In genomic region chr17:42577532-42578281, GRCh38 we compare ENCODE assay signal across 1 cellular context.
A peak's percentile ranks its signal among the peaks of the same experiment; 100 is the strongest.
TF ChIP-seq lines count a peak whose summit lies in the region.

A gene with protein sequence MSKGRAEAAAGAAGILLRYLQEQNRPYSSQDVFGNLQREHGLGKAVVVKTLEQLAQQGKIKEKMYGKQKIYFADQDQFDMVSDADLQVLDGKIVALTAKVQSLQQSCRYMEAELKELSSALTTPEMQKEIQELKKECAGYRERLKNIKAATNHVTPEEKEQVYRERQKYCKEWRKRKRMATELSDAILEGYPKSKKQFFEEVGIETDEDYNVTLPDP (minus strand): TSS chr17:42577729. CDS start chr17:42577686, 43 bp downstream.

TF ChIP-seq in HepG2, 621 proteins besides CTCF, POLR2A, EP300 and RAD21 (continued from another document and continues in another):
- TF ChIP-seq CHD2 (IDR thresholded peaks at IDR 0.05; ENCODE audit: low read depth, low read length) (peak; percentile 21; the same call in 1 of the 2 replicates), ZNF850 (CRISPR knock-in tag; conservative IDR thresholded peaks at IDR 0.05) (no peak), ZNF30 (CRISPR knock-in tag; IDR thresholded peaks at IDR 0.05) (peak; percentile 59; the same call in 1 of the 2 replicates), CENPX (CRISPR knock-in tag; IDR thresholded peaks at IDR 0.05) (no peak), TBL1XR1 (IDR thresholded peaks at IDR 0.05; ENCODE audit: borderline replicate concordance, low read length, partially characterized antibody) (peak; percentile 37), ZNF710 (CRISPR knock-in tag; IDR thresholded peaks at IDR 0.05; ENCODE audit: borderline replicate concordance) (peak; percentile 53; the same call in 1 of the 2 replicates), ZBTB14 (CRISPR knock-in tag; IDR thresholded peaks at IDR 0.05) (no peak), SIN3B (IDR thresholded peaks at IDR 0.05; ENCODE audit: low read length) (peak; percentile 98), REXO4 (CRISPR knock-in tag; IDR thresholded peaks at IDR 0.05; ENCODE audit: borderline replicate concordance) (no peak), E2F2 (CRISPR knock-in tag; IDR thresholded peaks at IDR 0.05; ENCODE audit: borderline replicate concordance) (peak; percentile 29), ZNF547 (CRISPR knock-in tag; IDR thresholded peaks at IDR 0.05) (peak; percentile 90), PTBP1 (IDR thresholded peaks at IDR 0.05; ENCODE audit: low read depth, low read length, poor library complexity, severe bottlenecking) (no peak), RFX3 (CRISPR knock-in tag; IDR thresholded peaks at IDR 0.05) (peak; percentile 99), MEIS2 (CRISPR knock-in tag; IDR thresholded peaks at IDR 0.05) (peak; percentile 49; the same call in 1 of the 2 replicates), ZKSCAN8 (CRISPR knock-in tag; IDR thresholded peaks at IDR 0.05; ENCODE audit: borderline replicate concordance) (peak; percentile 46; the same call in 1 of the 2 replicates), ZBTB26 (CRISPR knock-in tag; IDR thresholded peaks at IDR 0.05; ENCODE audit: borderline replicate concordance) (no peak; the same call in 1 of the 2 replicates), HNRNPK (IDR thresholded peaks at IDR 0.05; ENCODE audit: low read depth, low read length, poor library complexity, severe bottlenecking) (no peak), SMYD3 (CRISPR knock-in tag; IDR thresholded peaks at IDR 0.05) (peak; percentile 77; the same call in 1 of the 2 replicates), ZKSCAN5 (CRISPR knock-in tag; IDR thresholded peaks at IDR 0.05) (no peak), CERS6 (CRISPR knock-in tag; IDR thresholded peaks at IDR 0.05) (no peak), ZNF607 (CRISPR knock-in tag; IDR thresholded peaks at IDR 0.05; ENCODE audit: borderline replicate concordance) (peak; percentile 29; the same call in 1 of the 2 replicates), ETS1 (CRISPR knock-in tag; IDR thresholded peaks at IDR 0.05) (no peak; the same call in 1 of the 2 replicates), ZNF333 (CRISPR knock-in tag; IDR thresholded peaks at IDR 0.05; ENCODE audit: borderline replicate concordance) (0 out of 2 replicates have a peak, but pooled peaks have one; percentile 23), ZNF224 (CRISPR knock-in tag; IDR thresholded peaks at IDR 0.05) (peak; percentile 95), PAF1 (CRISPR knock-in tag; IDR thresholded peaks at IDR 0.05) (no peak), E2F5 (CRISPR knock-in tag; conservative IDR thresholded peaks at IDR 0.05) (peak; percentile 99), IKZF4 (CRISPR knock-in tag; IDR thresholded peaks at IDR 0.05; ENCODE audit: borderline replicate concordance, low read depth, not compliant biosample characterization) (peak; percentile 73), ZNF280D (CRISPR knock-in tag; IDR thresholded peaks at IDR 0.05) (peak; percentile 80), ZNF160 (CRISPR knock-in tag; IDR thresholded peaks at IDR 0.05) (0 out of 2 replicates have a peak, but pooled peaks have one; percentile 34), GATAD1 (CRISPR knock-in tag; IDR thresholded peaks at IDR 0.05) (peak; percentile 96), NPAS2 (CRISPR knock-in tag; IDR thresholded peaks at IDR 0.05; ENCODE audit: borderline replicate concordance) (no peak)
- TF ChIP-seq, protein P1, sequence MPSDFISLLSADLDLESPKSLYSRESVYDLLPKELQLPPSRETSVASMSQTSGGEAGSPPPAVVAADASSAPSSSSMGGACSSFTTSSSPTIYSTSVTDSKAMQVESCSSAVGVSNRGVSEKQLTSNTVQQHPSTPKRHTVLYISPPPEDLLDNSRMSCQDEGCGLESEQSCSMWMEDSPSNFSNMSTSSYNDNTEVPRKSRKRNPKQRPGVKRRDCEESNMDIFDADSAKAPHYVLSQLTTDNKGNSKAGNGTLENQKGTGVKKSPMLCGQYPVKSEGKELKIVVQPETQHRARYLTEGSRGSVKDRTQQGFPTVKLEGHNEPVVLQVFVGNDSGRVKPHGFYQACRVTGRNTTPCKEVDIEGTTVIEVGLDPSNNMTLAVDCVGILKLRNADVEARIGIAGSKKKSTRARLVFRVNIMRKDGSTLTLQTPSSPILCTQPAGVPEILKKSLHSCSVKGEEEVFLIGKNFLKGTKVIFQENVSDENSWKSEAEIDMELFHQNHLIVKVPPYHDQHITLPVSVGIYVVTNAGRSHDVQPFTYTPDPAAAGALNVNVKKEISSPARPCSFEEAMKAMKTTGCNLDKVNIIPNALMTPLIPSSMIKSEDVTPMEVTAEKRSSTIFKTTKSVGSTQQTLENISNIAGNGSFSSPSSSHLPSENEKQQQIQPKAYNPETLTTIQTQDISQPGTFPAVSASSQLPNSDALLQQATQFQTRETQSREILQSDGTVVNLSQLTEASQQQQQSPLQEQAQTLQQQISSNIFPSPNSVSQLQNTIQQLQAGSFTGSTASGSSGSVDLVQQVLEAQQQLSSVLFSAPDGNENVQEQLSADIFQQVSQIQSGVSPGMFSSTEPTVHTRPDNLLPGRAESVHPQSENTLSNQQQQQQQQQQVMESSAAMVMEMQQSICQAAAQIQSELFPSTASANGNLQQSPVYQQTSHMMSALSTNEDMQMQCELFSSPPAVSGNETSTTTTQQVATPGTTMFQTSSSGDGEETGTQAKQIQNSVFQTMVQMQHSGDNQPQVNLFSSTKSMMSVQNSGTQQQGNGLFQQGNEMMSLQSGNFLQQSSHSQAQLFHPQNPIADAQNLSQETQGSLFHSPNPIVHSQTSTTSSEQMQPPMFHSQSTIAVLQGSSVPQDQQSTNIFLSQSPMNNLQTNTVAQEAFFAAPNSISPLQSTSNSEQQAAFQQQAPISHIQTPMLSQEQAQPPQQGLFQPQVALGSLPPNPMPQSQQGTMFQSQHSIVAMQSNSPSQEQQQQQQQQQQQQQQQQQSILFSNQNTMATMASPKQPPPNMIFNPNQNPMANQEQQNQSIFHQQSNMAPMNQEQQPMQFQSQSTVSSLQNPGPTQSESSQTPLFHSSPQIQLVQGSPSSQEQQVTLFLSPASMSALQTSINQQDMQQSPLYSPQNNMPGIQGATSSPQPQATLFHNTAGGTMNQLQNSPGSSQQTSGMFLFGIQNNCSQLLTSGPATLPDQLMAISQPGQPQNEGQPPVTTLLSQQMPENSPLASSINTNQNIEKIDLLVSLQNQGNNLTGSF (CRISPR knock-in tag; IDR thresholded peaks at IDR 0.05), result no peak; the same call in 1 of the 2 replicates
- TF ChIP-seq, protein P2, sequence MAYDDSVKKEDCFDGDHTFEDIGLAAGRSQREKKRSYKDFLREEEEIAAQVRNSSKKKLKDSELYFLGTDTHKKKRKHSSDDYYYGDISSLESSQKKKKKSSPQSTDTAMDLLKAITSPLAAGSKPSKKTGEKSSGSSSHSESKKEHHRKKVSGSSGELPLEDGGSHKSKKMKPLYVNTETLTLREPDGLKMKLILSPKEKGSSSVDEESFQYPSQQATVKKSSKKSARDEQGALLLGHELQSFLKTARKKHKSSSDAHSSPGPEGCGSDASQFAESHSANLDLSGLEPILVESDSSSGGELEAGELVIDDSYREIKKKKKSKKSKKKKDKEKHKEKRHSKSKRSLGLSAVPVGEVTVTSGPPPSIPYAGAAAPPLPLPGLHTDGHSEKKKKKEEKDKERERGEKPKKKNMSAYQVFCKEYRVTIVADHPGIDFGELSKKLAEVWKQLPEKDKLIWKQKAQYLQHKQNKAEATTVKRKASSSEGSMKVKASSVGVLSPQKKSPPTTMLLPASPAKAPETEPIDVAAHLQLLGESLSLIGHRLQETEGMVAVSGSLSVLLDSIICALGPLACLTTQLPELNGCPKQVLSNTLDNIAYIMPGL (CRISPR knock-in tag; IDR thresholded peaks at IDR 0.05; ENCODE audit: borderline replicate concordance in 1 of 2, low read depth in 1 of 2), result peak; percentile 93 to 96
- TF ChIP-seq, protein P3, sequence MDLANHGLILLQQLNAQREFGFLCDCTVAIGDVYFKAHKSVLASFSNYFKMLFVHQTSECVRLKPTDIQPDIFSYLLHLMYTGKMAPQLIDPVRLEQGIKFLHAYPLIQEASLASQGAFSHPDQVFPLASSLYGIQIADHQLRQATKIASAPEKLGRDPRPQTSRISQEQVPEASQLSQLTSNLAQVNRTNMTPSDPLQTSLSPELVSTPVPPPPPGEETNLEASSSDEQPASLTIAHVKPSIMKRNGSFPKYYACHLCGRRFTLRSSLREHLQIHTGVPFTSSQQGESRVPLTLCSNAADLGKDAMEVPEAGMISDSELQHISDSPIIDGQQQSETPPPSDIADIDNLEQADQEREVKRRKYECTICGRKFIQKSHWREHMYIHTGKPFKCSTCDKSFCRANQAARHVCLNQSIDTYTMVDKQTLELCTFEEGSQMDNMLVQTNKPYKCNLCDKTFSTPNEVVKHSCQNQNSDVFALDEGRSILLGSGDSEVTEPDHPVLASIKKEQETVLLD (CRISPR knock-in tag; IDR thresholded peaks at IDR 0.05; ENCODE audit: low read depth), result no peak
